9 cellular contexts compared by ENCODE assay signal in genomic region chr10:101780187-101780817, GRCh38. TPM values are rescaled to one million over a fixed set of nuclear protein-coding genes. Genes with fewer than 3 reads are reported as not detected.
DNase-seq lines count a peak whose midpoint lies in the region; ATAC-seq and TF ChIP-seq lines count a peak whose summit lies in the region.
"Had no signal": no experiment of that assay in that cellular context is flagged by ENCODE, and none has a peak within 500 bp of the region (broad histone marks: within the 10 kb centered on the region; RNA-seq: fewer than 3 reads in every experiment).

No MANE protein-coding gene starts in this region.

- CTCF ChIA-PET in CD8-positive, alpha-beta memory T cell (lab: Charles Lee), result interaction anchor here (1.2 to 3.5 kb wide), 11 partner anchors 9 to 192 kb away, joined by 3 to 27 read pairs (median 12); partner anchors contain the start of genes DPCD, OGA and POLL

- peaks cover 0 to 17% (median 1%) of the 10 kb centered on the region in 3 donors for H3K36me3 Mint-ChIP-seq in CD8-positive, alpha-beta memory T cell

- peak overlapping the region in 3 of 8 donors; percentile 33 to 64 (median 51) for H3K27ac Mint-ChIP-seq in CD8-positive, alpha-beta memory T cell

- H3K36me3 ChIP-seq in CD8-positive, alpha-beta memory T cell (ENCODE audit: insufficient read depth, low read length), result no peaks in the 10 kb centered on the region
- H3K36me3 ChIP-seq in Karpas-422 (ENCODE audit: insufficient read depth, low read length) (no peaks in the 10 kb centered on the region), endocrine pancreas (ENCODE audit: control insufficient read depth, insufficient read depth, low read length) (no peaks in the 10 kb centered on the region), osteoblast (ENCODE audit: insufficient read depth, low read length) (peaks cover 15% of the 10 kb centered on the region)

- H3K9me2 ChIP-seq in Karpas-422 (replicated peaks; ENCODE audit: insufficient read depth, low read length), result no peaks in the 10 kb centered on the region

- TF ChIP-seq CTCF in osteoblast (IDR thresholded peaks at IDR 0.05; ENCODE audit: extremely low read depth, low read depth, low read length), result no peak

- H3K4me3 ChIP-seq in CD8-positive, alpha-beta memory T cell (ENCODE audit: low read length), result peak overlapping the region; percentile 61
- H3K4me3 ChIP-seq in Karpas-422 (ENCODE audit: low read length) (peak overlapping the region; percentile 68; the same call in 1 of the 2 replicates), endocrine pancreas (ENCODE audit: control insufficient read depth, insufficient read depth, low read length) (no peak overlapping the region), osteoblast (ENCODE audit: insufficient read depth, low read length) (peak overlapping the region; percentile 38)
- H3K4me3 ChIP-seq: mucosa of descending colon had no signal

- H4K20me1 ChIP-seq in Karpas-422 (ENCODE audit: insufficient read depth, low read depth, low read length), result peaks cover 4% of the 10 kb centered on the region; the same call in 1 of the 2 replicates
- peaks cover 27% of the 10 kb centered on the region for H4K20me1 ChIP-seq in osteoblast (ENCODE audit: insufficient read depth, low read length)

- H2AFZ ChIP-seq in Karpas-422 (ENCODE audit: low read length) (no peak overlapping the region), osteoblast (ENCODE audit: low read length) (no peak overlapping the region)

- no peak for DNase-seq in CD8-positive, alpha-beta memory T cell
- DNase-seq in Karpas-422 (no peak), osteoblast (ENCODE audit: insufficient read length, low spot score, missing footprints) (peak; percentile 89), GM19240 (ENCODE audit: insufficient read length, low spot score) (no peak), NCI-H524 treated with DMSO at 0.1 percent for 48 hours (lab: John Stamatoyannopoulos, UW) (no peak), NCI-H2196 treated with DMSO at 0.1 percent for 48 hours (lab: John Stamatoyannopoulos, UW; ENCODE audit: unreplicated experiment) (no peak)

- POLR2A ChIA-PET in CD8-positive, alpha-beta memory T cell (lab: Charles Lee), result interaction anchor here (4.6 kb wide), 1 partner anchor 38 kb away, joined by 24 read pairs; the partner anchor contains the start of gene OGA

- peaks cover 23% of the 10 kb centered on the region for H3K27me3 ChIP-seq in CD8-positive, alpha-beta memory T cell (ENCODE audit: insufficient read depth, low read length, poor library complexity, severe bottlenecking)
- H3K27me3 ChIP-seq in Karpas-422 (ENCODE audit: low read length) (no peaks in the 10 kb centered on the region), endocrine pancreas (ENCODE audit: control insufficient read depth, insufficient read depth, low read length) (peaks cover under 1% of the 10 kb centered on the region), osteoblast (ENCODE audit: insufficient read depth, low read length) (peaks cover 14% of the 10 kb centered on the region)

- peaks cover 11% of the 10 kb centered on the region for H3K79me2 ChIP-seq in Karpas-422 (ENCODE audit: low read length)
- peaks cover 12% of the 10 kb centered on the region for H3K79me2 ChIP-seq in osteoblast (ENCODE audit: insufficient read depth, low read length)

- H3K4me1 Mint-ChIP-seq in CD8-positive, alpha-beta memory T cell, result peaks cover 51 to 79% (median 54%) of the 10 kb centered on the region in 3 donors

- ATAC-seq in HG02571 (IDR thresholded peaks at IDR 0.05; ENCODE audit: unreplicated experiment), result no peak

- H3K4me1 ChIP-seq in CD8-positive, alpha-beta memory T cell (ENCODE audit: insufficient read depth, low read length), result peaks cover 56% of the 10 kb centered on the region
- H3K4me1 ChIP-seq in Karpas-422 (ENCODE audit: low read length) (peaks cover 47% of the 10 kb centered on the region), endocrine pancreas (ENCODE audit: control insufficient read depth, insufficient read depth, low read length) (no peaks in the 10 kb centered on the region), osteoblast (ENCODE audit: insufficient read depth, low read length) (peaks cover 30% of the 10 kb centered on the region)

- H3K4me2 ChIP-seq in Karpas-422 (ENCODE audit: low read depth, low read length, poor library complexity, severe bottlenecking) (peak overlapping the region; percentile 76), osteoblast (ENCODE audit: insufficient read depth, low read length) (peak overlapping the region; percentile 71)

- peaks cover 18 to 27% of the 10 kb centered on the region in 2 donors for H3K27me3 Mint-ChIP-seq in CD8-positive, alpha-beta memory T cell

- H3K9ac ChIP-seq in Karpas-422 (ENCODE audit: low read length) (peak overlapping the region; percentile 75), endocrine pancreas (ENCODE audit: control insufficient read depth, insufficient read depth, low read length) (peak overlapping the region; percentile 44)

- H3K9me3 Mint-ChIP-seq in CD8-positive, alpha-beta memory T cell, result no peaks in the 10 kb centered on the region

- H3K9me3 ChIP-seq in CD8-positive, alpha-beta memory T cell (ENCODE audit: low read length), result no peaks in the 10 kb centered on the region
- no peaks in the 10 kb centered on the region for H3K9me3 ChIP-seq in Karpas-422 (ENCODE audit: low read length)
- H3K9me3 ChIP-seq in endocrine pancreas (ENCODE audit: control insufficient read depth, low read length), result no peaks in the 10 kb centered on the region
- no peaks in the 10 kb centered on the region for H3K9me3 ChIP-seq in osteoblast (ENCODE audit: low read depth, low read length)
- H3K9me3 ChIP-seq: mucosa of descending colon had no signal

- H3K27ac ChIP-seq in CD8-positive, alpha-beta memory T cell (ENCODE audit: low read depth, low read length), result no peak overlapping the region
- no peak overlapping the region for H3K27ac ChIP-seq in Karpas-422 (ENCODE audit: low read length)
- no peak overlapping the region for H3K27ac ChIP-seq in osteoblast (ENCODE audit: low read depth, low read length)

- H3K4me3 Mint-ChIP-seq in CD8-positive, alpha-beta memory T cell, result peak overlapping the region; percentile 69 to 89 (median 80)

RNA-seq across cellular contexts. Expression of gene NPM3, which starts 2.9 kb away (rescaled TPM):
- total RNA-seq in CD8-positive, alpha-beta memory T cell, result 100 to 1,000 TPM; 209 to 217 TPM
- 7.5 TPM for polyA plus RNA-seq in CD8-positive, alpha-beta memory T cell
- 46.1 and 113 TPM in 2 replicates for total RNA-seq in Karpas-422 (2014; rRNA removed; shearing (Covaris generic); ENCODE audit: low replicate concordance)
- total RNA-seq in osteoblast, result 47.7 and 64.8 TPM in 2 replicates

RNA-seq across cellular contexts. Expression of gene FGF8, which starts 4.4 kb away (rescaled TPM):
- not detected for total RNA-seq in CD8-positive, alpha-beta memory T cell
- polyA plus RNA-seq in CD8-positive, alpha-beta memory T cell, result not detected
- total RNA-seq in Karpas-422 (2014; rRNA removed; shearing (Covaris generic); ENCODE audit: low replicate concordance), result 1.1 TPM in 1 of 2 replicates, not detected in the other
- not detected in 2 replicates for total RNA-seq in osteoblast
- total RNA-seq: mucosa of descending colon had no signal

RNA-seq across cellular contexts. Expression of gene OGA, which starts 37.9 kb away (rescaled TPM):
- 100 to 1,000 TPM in 1 of 2 experiments, 10 to 100 TPM in 1; 95.8 to 109 TPM for total RNA-seq in CD8-positive, alpha-beta memory T cell
- polyA plus RNA-seq in CD8-positive, alpha-beta memory T cell, result 45.7 TPM
- 43.5 and 65.0 TPM in 2 replicates for total RNA-seq in Karpas-422 (2014; rRNA removed; shearing (Covaris generic); ENCODE audit: low replicate concordance)
- 115 and 121 TPM in 2 replicates for total RNA-seq in osteoblast
